ENCODE assay signal across 1 cellular context in genomic region chr19:20171285-20171684, GRCh38.
TF ChIP-seq lines count a peak whose summit lies in the region.

No MANE protein-coding gene starts in this region.

TF ChIP-seq in WTC11, 78 proteins besides CTCF, POLR2A, EP300 and RAD21 (continued from another document):
- no peak for TF ChIP-seq ATF2 (CRISPR knock-in tag; IDR thresholded peaks at IDR 0.05; ENCODE audit: borderline replicate concordance, low read depth)
